ENCODE assay signal across 1 cellular context in genomic region chr19:41612483-41612882, GRCh38.
TF ChIP-seq lines count a peak whose summit lies in the region.

No MANE protein-coding gene starts in this region.

TF ChIP-seq in K562, 482 proteins besides CTCF, POLR2A, EP300 and RAD21:
- TF ChIP-seq, protein P1, sequence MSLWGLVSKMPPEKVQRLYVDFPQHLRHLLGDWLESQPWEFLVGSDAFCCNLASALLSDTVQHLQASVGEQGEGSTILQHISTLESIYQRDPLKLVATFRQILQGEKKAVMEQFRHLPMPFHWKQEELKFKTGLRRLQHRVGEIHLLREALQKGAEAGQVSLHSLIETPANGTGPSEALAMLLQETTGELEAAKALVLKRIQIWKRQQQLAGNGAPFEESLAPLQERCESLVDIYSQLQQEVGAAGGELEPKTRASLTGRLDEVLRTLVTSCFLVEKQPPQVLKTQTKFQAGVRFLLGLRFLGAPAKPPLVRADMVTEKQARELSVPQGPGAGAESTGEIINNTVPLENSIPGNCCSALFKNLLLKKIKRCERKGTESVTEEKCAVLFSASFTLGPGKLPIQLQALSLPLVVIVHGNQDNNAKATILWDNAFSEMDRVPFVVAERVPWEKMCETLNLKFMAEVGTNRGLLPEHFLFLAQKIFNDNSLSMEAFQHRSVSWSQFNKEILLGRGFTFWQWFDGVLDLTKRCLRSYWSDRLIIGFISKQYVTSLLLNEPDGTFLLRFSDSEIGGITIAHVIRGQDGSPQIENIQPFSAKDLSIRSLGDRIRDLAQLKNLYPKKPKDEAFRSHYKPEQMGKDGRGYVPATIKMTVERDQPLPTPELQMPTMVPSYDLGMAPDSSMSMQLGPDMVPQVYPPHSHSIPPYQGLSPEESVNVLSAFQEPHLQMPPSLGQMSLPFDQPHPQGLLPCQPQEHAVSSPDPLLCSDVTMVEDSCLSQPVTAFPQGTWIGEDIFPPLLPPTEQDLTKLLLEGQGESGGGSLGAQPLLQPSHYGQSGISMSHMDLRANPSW (CRISPR knock-in tag; IDR thresholded peaks at IDR 0.05): no peak
- TF ChIP-seq CEBPB (tag; IDR thresholded peaks at IDR 0.05): peak; percentile 42; the same call in 1 of the 2 replicates
